In genomic region chr1:109691762-109692161, GRCh38 we compare ENCODE assay signal across 14 cellular contexts. TPM values are rescaled to one million over a fixed set of nuclear protein-coding genes. Genes with fewer than 3 reads are reported as not detected.
DNase-seq lines count a peak whose midpoint lies in the region; ATAC-seq and TF ChIP-seq lines count a peak whose summit lies in the region.
"Had no signal": no experiment of that assay in that cellular context is flagged by ENCODE, and none has a peak within 500 bp of the region (broad histone marks: within the 10 kb centered on the region; RNA-seq: fewer than 3 reads in every experiment).

No MANE protein-coding gene starts in this region.

- DNase-seq in SK-N-DZ (ENCODE audit: low spot score), result peak; percentile 20
- peak; percentile 44 for DNase-seq in fibroblast of villous mesenchyme (ENCODE audit: low read depth)
- DNase-seq in medulla oblongata (ENCODE audit: extremely low spot score), result peak; percentile 63
- DNase-seq in sciatic nerve (ENCODE audit: low spot score), result peak; percentile 71
- DNase-seq in germinal center (ENCODE audit: low spot score), result no peak
- DNase-seq in colonic mucosa, result no peak
- DNase-seq: AML-193, DMS79 had no signal

- no peak for ATAC-seq in sciatic nerve
- no peak for ATAC-seq in GM21526 (IDR thresholded peaks at IDR 0.05; ENCODE audit: low FRiP score, unreplicated experiment)

- no peaks in the 10 kb centered on the region for H3K27me3 ChIP-seq in colonic mucosa
- H3K27me3 ChIP-seq: BLaER1 had no signal

- intact Hi-C loops in sciatic nerve (cut with DNase I) (no loop called here), colonic mucosa (cut with DNase I) (no loop called here)

- H3K9ac ChIP-seq in colonic mucosa (ENCODE audit: low read depth in 2 of 2, low read length in 2 of 2), result no peak overlapping the region
- H3K9ac ChIP-seq: BLaER1 had no signal

- TF ChIP-seq CTCF in fibroblast of villous mesenchyme (IDR thresholded peaks at IDR 0.05; ENCODE audit: insufficient read depth, low read depth, low read length) (no peak), colonic mucosa (IDR thresholded peaks at IDR 0.05) (no peak)

- no peak overlapping the region for H3K4me3 ChIP-seq in fibroblast of villous mesenchyme (ENCODE audit: low read depth, low read length)
- H3K4me3 ChIP-seq in colonic mucosa, result no peak overlapping the region
- H3K4me3 ChIP-seq: BLaER1, HAP-1 had no signal

- no peak overlapping the region for H3K27ac ChIP-seq in colonic mucosa
- H3K27ac ChIP-seq: 22Rv1, BLaER1 had no signal

- no peaks in the 10 kb centered on the region for H3K9me3 ChIP-seq in colonic mucosa
- H3K9me3 ChIP-seq: BLaER1, HAP-1 had no signal

- no peaks in the 10 kb centered on the region for H3K36me3 ChIP-seq in colonic mucosa
- H3K36me3 ChIP-seq: HAP-1 had no signal

- no peaks in the 10 kb centered on the region for H3K4me1 ChIP-seq in colonic mucosa
- H3K4me1 ChIP-seq: HAP-1 had no signal

RNA-seq across cellular contexts. Expression of gene GSTM1, which starts 4.1 kb away (rescaled TPM):
- not detected in 2 replicates for polyA plus RNA-seq in SK-N-DZ (2014; cell fraction: cytosol; rRNA removed)
- polyA plus RNA-seq in SK-N-DZ (2014; cell fraction: nucleus; rRNA removed), result not detected in 2 replicates
- total RNA-seq in fibroblast of villous mesenchyme, result 0.86 TPM in 1 of 2 replicates, not detected in the other
- total RNA-seq in sciatic nerve, result 91.5 TPM
- total RNA-seq in colonic mucosa, result 10 to 100 TPM in 1 of 2 donors, not detected in 1; 46.1 TPM
- total RNA-seq: G401 had no signal

RNA-seq across cellular contexts. Expression of gene GSTM5, which starts 20.3 kb away (rescaled TPM):
- not detected in 2 replicates for polyA plus RNA-seq in SK-N-DZ (2014; cell fraction: cytosol; rRNA removed)
- polyA plus RNA-seq in SK-N-DZ (2014; cell fraction: nucleus; rRNA removed), result not detected in 2 replicates
- total RNA-seq in fibroblast of villous mesenchyme (5.8 and 9.1 TPM in 2 replicates), sciatic nerve (41.6 TPM), colonic mucosa (1 to 10 TPM; 2.0 to 3.0 TPM)
- total RNA-seq: HT1080 had no signal

RNA-seq across cellular contexts. Expression of gene GSTM2, which starts 23.9 kb away (rescaled TPM):
- 31.0 and 32.8 TPM in 2 replicates for polyA plus RNA-seq in SK-N-DZ (2014; cell fraction: cytosol; rRNA removed)
- 62.9 and 71.3 TPM in 2 replicates for polyA plus RNA-seq in SK-N-DZ (2014; cell fraction: nucleus; rRNA removed)
- 16.8 and 19.0 TPM in 2 replicates for total RNA-seq in fibroblast of villous mesenchyme
- total RNA-seq in sciatic nerve, result 194 TPM
- total RNA-seq in colonic mucosa, result 10 to 100 TPM; 18.5 to 20.7 TPM

RNA-seq across cellular contexts. Expression of gene GSTM4, which starts 35.9 kb away (rescaled TPM):
- polyA plus RNA-seq in SK-N-DZ (2014; cell fraction: cytosol; rRNA removed), result 12.5 and 23.6 TPM in 2 replicates
- polyA plus RNA-seq in SK-N-DZ (2014; cell fraction: nucleus; rRNA removed), result 9.8 and 15.2 TPM in 2 replicates
- 11.7 and 15.1 TPM in 2 replicates for total RNA-seq in fibroblast of villous mesenchyme
- 36.7 TPM for total RNA-seq in sciatic nerve
- total RNA-seq in colonic mucosa, result 10 to 100 TPM; 62.6 to 77.4 TPM

RNA-seq across cellular contexts. Expression of gene GSTM3, which starts 49.1 kb away (rescaled TPM):
- polyA plus RNA-seq in SK-N-DZ (2014; cell fraction: cytosol; rRNA removed), result 127 and 135 TPM in 2 replicates
- polyA plus RNA-seq in SK-N-DZ (2014; cell fraction: nucleus; rRNA removed), result 72.0 and 83.5 TPM in 2 replicates
- total RNA-seq in fibroblast of villous mesenchyme (84.7 and 104 TPM in 2 replicates), sciatic nerve (104 TPM), colonic mucosa (10 to 100 TPM in 1 of 2 donors, 1 to 10 TPM in 1; 4.9 to 24.6 TPM)

Comparison
In these comparisons a context has a peak if more than half of its experiments do, and no peak if none do; other contexts are left out.
1. DNase-seq: peak in SK-N-DZ (single experiment), fibroblast of villous mesenchyme (single experiment), medulla oblongata (single experiment) and sciatic nerve (single experiment); none in germinal center (single experiment) and colonic mucosa (single experiment).